In genomic region chr2:49154891-49155290, GRCh38 we compare ENCODE assay signal across 35 cellular contexts. TPM values are rescaled to one million over a fixed set of nuclear protein-coding genes. Genes with fewer than 3 reads are reported as not detected.
"Had no signal": no experiment of that assay in that cellular context is flagged by ENCODE, and none has a peak within 500 bp of the region (broad histone marks: within the 10 kb centered on the region; RNA-seq: fewer than 3 reads in every experiment).

No MANE protein-coding gene starts in this region.

- H3K36me3 ChIP-seq: colonic mucosa, esophagus muscularis mucosa, gastroesophageal sphincter, heart left ventricle, left lung, neutrophil, pancreas, right atrium auricular region, sigmoid colon, stomach, thyroid gland, vagina had no signal

- DNase-seq: colonic mucosa; effector CD8-positive, alpha-beta T cell; foreskin keratinocyte; heart left ventricle; hippocampal formation; left cardiac atrium; left lung; mesenchymal stem cell; natural killer cell; pancreas; sigmoid colon; stimulated activated CD4-positive, alpha-beta T cell treated with anti-CD3 and anti-CD28 coated beads, Interleukin-15, amount 100 ng/mL, for 24 hours; stimulated activated CD4-positive, alpha-beta T cell treated with anti-CD3 and anti-CD28 coated beads, Interleukin-2, amount 100 ng/mL, for 48 hours; stimulated activated naive CD4-positive, alpha-beta T cell treated with Interleukin-2 at 50 U/mL for 16 hours; stomach; thyroid gland; trophoblast cell had no signal

- H3K27ac ChIP-seq: colonic mucosa, esophagus muscularis mucosa, foreskin keratinocyte, gastroesophageal sphincter, heart left ventricle, left lung, neutrophil, pancreas, sigmoid colon, skin epidermis, stomach, thyroid gland, vagina had no signal

- H3K27me3 ChIP-seq: colonic mucosa, esophagus muscularis mucosa, foreskin keratinocyte, gastroesophageal sphincter, heart left ventricle, left lung, neutrophil, pancreas, right atrium auricular region, sigmoid colon, stomach, thyroid gland, vagina had no signal

- H3K4me3 ChIP-seq: colonic mucosa, esophagus muscularis mucosa, gastroesophageal sphincter, left lung, pancreas, sigmoid colon, skin epidermis, stomach, thyroid gland, vagina had no signal

- H3K9me3 ChIP-seq: colonic mucosa, esophagus muscularis mucosa, gastroesophageal sphincter, neutrophil, pancreas, stomach, thyroid gland had no signal

- ATAC-seq: foreskin keratinocyte, gastroesophageal sphincter, heart left ventricle, left lung, natural killer cell, pancreas had no signal

- H3K4me1 ChIP-seq: colonic mucosa, foreskin keratinocyte, left lung, pancreas, sigmoid colon, stomach, thyroid gland, vagina had no signal

RNA-seq across cellular contexts. Expression of gene FSHR, which starts 0.6 kb away (rescaled TPM):
- total RNA-seq: chondrocyte, colonic mucosa, endothelial cell of umbilical vein, epithelial cell of proximal tubule, esophagus muscularis mucosa, fibroblast of lung, foreskin keratinocyte, gastroesophageal sphincter, kidney epithelial cell, left lung, lower leg skin, lung microvascular endothelial cell, natural killer cell, omental fat pad, pancreas, sigmoid colon, stomach, subcutaneous adipose tissue, temporal lobe, ureter, vagina had no signal
- polyA plus RNA-seq: endothelial cell of umbilical vein, fibroblast of lung, foreskin keratinocyte, heart left ventricle, neural cell, pancreas, sigmoid colon, stomach had no signal
